In genomic region chr3:124248471-124249028, GRCh38 we compare ENCODE assay signal across 9 cellular contexts.
DNase-seq lines count a peak whose midpoint lies in the region; ATAC-seq and TF ChIP-seq lines count a peak whose summit lies in the region.
"Had no signal": no experiment of that assay in that cellular context is flagged by ENCODE, and none has a peak within 500 bp of the region (broad histone marks: within the 10 kb centered on the region; RNA-seq: fewer than 3 reads in every experiment).

No MANE protein-coding gene starts in this region.

- no peaks in the 10 kb centered on the region for H3K27me3 ChIP-seq in stomach smooth muscle (ENCODE audit: control insufficient read depth in 1 of 2, insufficient read depth in 2 of 2, low read length in 2 of 2)

- no peak for TF ChIP-seq CTCF in MCF 10A (IDR thresholded peaks at IDR 0.05; ENCODE audit: unreplicated experiment)

- intact Hi-C loops in MCF 10A (cut with micrococcal nuclease): no loop called here

- no peak for ATAC-seq in GM18517 (IDR thresholded peaks at IDR 0.05; ENCODE audit: unreplicated experiment)
- ATAC-seq in HG02588 (IDR thresholded peaks at IDR 0.05; ENCODE audit: unreplicated experiment): no peak
- ATAC-seq in GM19467 (IDR thresholded peaks at IDR 0.05; ENCODE audit: unreplicated experiment): no peak

- H3K36me3 ChIP-seq in stomach smooth muscle (ENCODE audit: control insufficient read depth in 2 of 2, insufficient read depth in 2 of 2, low read length in 2 of 2): no peaks in the 10 kb centered on the region

- no peaks in the 10 kb centered on the region for H3K36me3 Mint-ChIP-seq in MCF 10A (ENCODE audit: insufficient read depth, unreplicated experiment)
- H3K36me3 Mint-ChIP-seq: naive B cell had no signal

- no peaks in the 10 kb centered on the region for H3K9me3 Mint-ChIP-seq in MCF 10A (ENCODE audit: unreplicated experiment)

- H3K4me1 ChIP-seq in stomach smooth muscle (ENCODE audit: control insufficient read depth, insufficient read depth, low read length): peaks cover 24% of the 10 kb centered on the region

- CTCF ChIA-PET in MCF 10A (lab: Yijun Ruan, JAX): interaction anchor here (0.6 to 2.2 kb wide), 5 partner anchors 11 to 596 kb away, joined by 3 to 6 read pairs (median 3); no protein-coding TSS in a partner anchor

- POLR2A ChIA-PET in MCF 10A (lab: Yijun Ruan, JAX): no interaction called here

- H3K27ac ChIP-seq in stomach smooth muscle (ENCODE audit: low read length): peak overlapping the region; percentile 77

- peak overlapping the region; percentile 17 to 29 for H3K4me3 ChIP-seq in stomach smooth muscle (ENCODE audit: low read length in 2 of 2)

- peaks cover 14% of the 10 kb centered on the region for H3K4me1 Mint-ChIP-seq in MCF 10A (ENCODE audit: insufficient read depth, unreplicated experiment)
- H3K4me1 Mint-ChIP-seq: naive B cell had no signal

- H3K9me3 ChIP-seq in stomach smooth muscle (ENCODE audit: control insufficient read depth in 2 of 2, low read length in 2 of 2): no peaks in the 10 kb centered on the region

- no TSS peak for BruUV-seq in MCF 10A (replicated peaks; lab: Mats Ljungman, UMichigan)

- H3K27ac Mint-ChIP-seq in MCF 10A (ENCODE audit: low read depth, unreplicated experiment): peak overlapping the region; percentile 36
- H3K27ac Mint-ChIP-seq: naive B cell had no signal

- H3K4me3 Mint-ChIP-seq in MCF 10A (ENCODE audit: unreplicated experiment): peak overlapping the region; percentile 22
- H3K4me3 Mint-ChIP-seq: naive B cell had no signal

- peak overlapping the region in 1 of 2 donors; percentile 13 for H3K9ac ChIP-seq in stomach smooth muscle (ENCODE audit: low read length in 2 of 2)

- H3K27me3 Mint-ChIP-seq in MCF 10A (ENCODE audit: insufficient read depth, unreplicated experiment): peaks cover 18% of the 10 kb centered on the region

- DNase-seq in HCEC 1CT (peak; percentile 81), MCF 10A (ENCODE audit: unreplicated experiment) (peak; percentile 67), islet precursor cell (peak; percentile 62), activated gamma-delta T cell treated with Interleukin-2 at 50 U/mL for 16 hours (no peak)
- DNase-seq: naive B cell had no signal
